ENCODE assay signal across 18 cellular contexts in genomic region chr6:134590449-134590848, GRCh38.
DNase-seq lines count a peak whose midpoint lies in the region; ATAC-seq and TF ChIP-seq lines count a peak whose summit lies in the region.
"Had no signal": no experiment of that assay in that cellular context is flagged by ENCODE, and none has a peak within 500 bp of the region (broad histone marks: within the 10 kb centered on the region; RNA-seq: fewer than 3 reads in every experiment).

No MANE protein-coding gene starts in this region.

- H3K36me3 Mint-ChIP-seq in MCF 10A (ENCODE audit: insufficient read depth, unreplicated experiment), result peaks cover 8% of the 10 kb centered on the region
- H3K36me3 Mint-ChIP-seq in natural killer cell, result no peaks in the 10 kb centered on the region
- no peaks in the 10 kb centered on the region for H3K36me3 Mint-ChIP-seq in activated CD4-positive, alpha-beta T cell treated with anti-CD3 and anti-CD28 coated beads, Interleukin-2, amount 10 ng/mL, durations not matched to agents 24 days and 14 days (ENCODE audit: low read depth)
- H3K36me3 Mint-ChIP-seq: activated naive CD4-positive, alpha-beta T cell treated with anti-CD3 and anti-CD28 coated beads, Interleukin-2, amount 10 ng/mL, durations not matched to agents 7 days and 5 days; naive B cell; T-cell had no signal

- no TSS peak for BruUV-seq in MCF 10A (replicated peaks; lab: Mats Ljungman, UMichigan)

- no peak for TF ChIP-seq POLR2A in breast epithelium (IDR thresholded peaks at IDR 0.05)

- no peak overlapping the region for H3K27ac ChIP-seq in breast epithelium
- H3K27ac ChIP-seq: 22Rv1, left lung had no signal

- H3K36me3 ChIP-seq in breast epithelium, result no peaks in the 10 kb centered on the region
- H3K36me3 ChIP-seq: left lung had no signal

- no peaks in the 10 kb centered on the region for H3K27me3 ChIP-seq in breast epithelium
- H3K27me3 ChIP-seq: left lung had no signal

- H3K27me3 Mint-ChIP-seq in MCF 10A (ENCODE audit: insufficient read depth, unreplicated experiment) (no peaks in the 10 kb centered on the region), natural killer cell (ENCODE audit: low read depth in 2 of 2) (peaks cover under 1 to 3% of the 10 kb centered on the region in 2 donors)
- H3K27me3 Mint-ChIP-seq in activated CD4-positive, alpha-beta T cell treated with anti-CD3 and anti-CD28 coated beads, Interleukin-2, amount 10 ng/mL, durations not matched to agents 24 days and 14 days, result no peaks in the 10 kb centered on the region
- H3K27me3 Mint-ChIP-seq: activated B cell treated with CpG ODN at 0.5 μM for 24 hours; activated naive CD4-positive, alpha-beta T cell treated with anti-CD3 and anti-CD28 coated beads, Interleukin-2, amount 10 ng/mL, durations not matched to agents 7 days and 5 days; naive B cell; T-cell had no signal

- H3K4me3 Mint-ChIP-seq in MCF 10A (ENCODE audit: unreplicated experiment) (peak overlapping the region; percentile 3), natural killer cell (no peak overlapping the region)
- H3K4me3 Mint-ChIP-seq in activated CD4-positive, alpha-beta T cell treated with anti-CD3 and anti-CD28 coated beads, Interleukin-2, amount 10 ng/mL, durations not matched to agents 24 days and 14 days, result no peak overlapping the region
- H3K4me3 Mint-ChIP-seq: activated B cell treated with CpG ODN at 0.5 μM for 24 hours; activated naive CD4-positive, alpha-beta T cell treated with anti-CD3 and anti-CD28 coated beads, Interleukin-2, amount 10 ng/mL, durations not matched to agents 7 days and 5 days; central memory CD8-positive, alpha-beta T cell; naive B cell; T-cell had no signal

- H3K4me1 ChIP-seq in breast epithelium, result no peaks in the 10 kb centered on the region
- H3K4me1 ChIP-seq: left lung had no signal

- peaks cover 37% of the 10 kb centered on the region for H3K4me1 Mint-ChIP-seq in MCF 10A (ENCODE audit: insufficient read depth, unreplicated experiment)
- no peaks in the 10 kb centered on the region for H3K4me1 Mint-ChIP-seq in natural killer cell
- no peaks in the 10 kb centered on the region for H3K4me1 Mint-ChIP-seq in activated CD4-positive, alpha-beta T cell treated with anti-CD3 and anti-CD28 coated beads, Interleukin-2, amount 10 ng/mL, durations not matched to agents 24 days and 14 days
- H3K4me1 Mint-ChIP-seq: activated B cell treated with CpG ODN at 0.5 μM for 24 hours, naive B cell had no signal

- intact Hi-C loops in MCF 10A (cut with micrococcal nuclease), result no loop called here
- intact Hi-C loops in breast epithelium (cut with DNase I; ENCODE audit: low total_unique reads), result loop anchor here (10.0 kb wide), 1 partner anchor 326 kb away; no protein-coding TSS in a partner anchor
- intact Hi-C loops in natural killer cell (cut with micrococcal nuclease), result no loop called here
- intact Hi-C loops in activated CD4-positive, alpha-beta T cell treated with anti-CD3 and anti-CD28 coated beads, Interleukin-2, amount 10 ng/mL, durations not matched to agents 24 days and 14 days (cut with micrococcal nuclease), result no loop called here

- ATAC-seq in SK-N-SH treated with all-trans-retinoic acid at 6 μM for 48 hours (peak; percentile 39; the same call in 2 of the 3 replicates), natural killer cell (no peak), GM19351 (IDR thresholded peaks at IDR 0.05; ENCODE audit: unreplicated experiment) (no peak)
- ATAC-seq: left lung, T-cell had no signal

- H3K27ac Mint-ChIP-seq in MCF 10A (ENCODE audit: low read depth, unreplicated experiment), result peak overlapping the region; percentile 95
- H3K27ac Mint-ChIP-seq in natural killer cell, result no peak overlapping the region
- no peak overlapping the region for H3K27ac Mint-ChIP-seq in activated CD4-positive, alpha-beta T cell treated with anti-CD3 and anti-CD28 coated beads, Interleukin-2, amount 10 ng/mL, durations not matched to agents 24 days and 14 days
- H3K27ac Mint-ChIP-seq: activated B cell treated with CpG ODN at 0.5 μM for 24 hours; activated naive CD4-positive, alpha-beta T cell treated with anti-CD3 and anti-CD28 coated beads, Interleukin-2, amount 10 ng/mL, durations not matched to agents 7 days and 5 days; T-cell had no signal

- DNase-seq in MCF 10A (ENCODE audit: unreplicated experiment) (peak; percentile 68), breast epithelium (ENCODE audit: low spot score in 2 of 2) (no peak), fibroblast of pulmonary artery (ENCODE audit: low read depth) (peak; percentile 18), natural killer cell (no peak), OCI-M1 (lab: John Stamatoyannopoulos, UW) (no peak)
- DNase-seq in activated CD4-positive, alpha-beta T cell treated with anti-CD3 and anti-CD28 coated beads, Interleukin-2, amount 10 ng/mL, durations not matched to agents 24 days and 14 days, result no peak
- DNase-seq: activated B cell treated with CpG ODN at 0.5 μM for 24 hours; activated CD8-positive, alpha-beta memory T cell treated with anti-CD3 and anti-CD28 coated beads, Interleukin-2, amount 50 U/mL, for 48 hours; activated naive CD4-positive, alpha-beta T cell treated with anti-CD3 and anti-CD28 coated beads, Interleukin-2, amount 10 ng/mL, durations not matched to agents 7 days and 5 days; left lung; naive B cell; NCI-H1105 treated with DMSO at 0.1 percent for 48 hours; NCI-H2227 treated with DMSO at 0.1 percent for 48 hours; T-cell had no signal

- POLR2A ChIA-PET in MCF 10A (lab: Yijun Ruan, JAX), result interaction anchor here (0.7 to 9.1 kb wide), 24 partner anchors 10 to 419 kb away, joined by 3 to 180 read pairs (median 7); no protein-coding TSS in a partner anchor

- H3K9me3 Mint-ChIP-seq in MCF 10A (ENCODE audit: unreplicated experiment) (peaks cover 8% of the 10 kb centered on the region), natural killer cell (no peaks in the 10 kb centered on the region)
- H3K9me3 Mint-ChIP-seq in activated CD4-positive, alpha-beta T cell treated with anti-CD3 and anti-CD28 coated beads, Interleukin-2, amount 10 ng/mL, durations not matched to agents 24 days and 14 days, result no peaks in the 10 kb centered on the region
- H3K9me3 Mint-ChIP-seq: activated naive CD4-positive, alpha-beta T cell treated with anti-CD3 and anti-CD28 coated beads, Interleukin-2, amount 10 ng/mL, durations not matched to agents 7 days and 5 days; central memory CD8-positive, alpha-beta T cell; T-cell had no signal

- CTCF ChIA-PET in MCF 10A (lab: Yijun Ruan, JAX), result interaction anchor here (0.7 to 2.7 kb wide), 10 partner anchors 10 to 417 kb away, joined by 3 to 11 read pairs (median 4); no protein-coding TSS in a partner anchor

- TF ChIP-seq CTCF in MCF 10A (IDR thresholded peaks at IDR 0.05; ENCODE audit: unreplicated experiment) (no peak), breast epithelium (IDR thresholded peaks at IDR 0.05) (no peak), fibroblast of pulmonary artery (IDR thresholded peaks at IDR 0.05; ENCODE audit: low read length, missing control alignments) (no peak), natural killer cell (IDR thresholded peaks at IDR 0.05) (no peak)

- no peaks in the 10 kb centered on the region for H3K9me3 ChIP-seq in breast epithelium
- H3K9me3 ChIP-seq: left lung had no signal

- H3K4me3 ChIP-seq in breast epithelium, result no peak overlapping the region
- H3K4me3 ChIP-seq in fibroblast of pulmonary artery (replicated peaks; ENCODE audit: low read depth, low read length), result no peak overlapping the region
- H3K4me3 ChIP-seq: left lung had no signal

TF ChIP-seq in SK-N-SH treated with all-trans-retinoic acid at 6 μM for 48 hours, 23 proteins besides CTCF, POLR2A, EP300 and RAD21:
- TF ChIP-seq GLIS3 (CRISPR knock-in tag; IDR thresholded peaks at IDR 0.05) (no peak), ZNF8 (CRISPR knock-in tag; IDR thresholded peaks at IDR 0.05) (no peak), POU6F1 (CRISPR knock-in tag; IDR thresholded peaks at IDR 0.05; ENCODE audit: borderline replicate concordance, low read depth) (no peak), ZFP3 (CRISPR knock-in tag; IDR thresholded peaks at IDR 0.05) (no peak), ZC3H10 (CRISPR knock-in tag; IDR thresholded peaks at IDR 0.05) (no peak), PPARA (CRISPR knock-in tag; IDR thresholded peaks at IDR 0.05; ENCODE audit: borderline replicate concordance) (no peak), SNAI2 (CRISPR knock-in tag; IDR thresholded peaks at IDR 0.05) (no peak), CSDC2 (CRISPR knock-in tag; IDR thresholded peaks at IDR 0.05) (no peak), ARNTL (CRISPR knock-in tag; IDR thresholded peaks at IDR 0.05; ENCODE audit: borderline replicate concordance, low read depth) (no peak), ZNF70 (CRISPR knock-in tag; IDR thresholded peaks at IDR 0.05) (no peak)
- TF ChIP-seq, protein P1, sequence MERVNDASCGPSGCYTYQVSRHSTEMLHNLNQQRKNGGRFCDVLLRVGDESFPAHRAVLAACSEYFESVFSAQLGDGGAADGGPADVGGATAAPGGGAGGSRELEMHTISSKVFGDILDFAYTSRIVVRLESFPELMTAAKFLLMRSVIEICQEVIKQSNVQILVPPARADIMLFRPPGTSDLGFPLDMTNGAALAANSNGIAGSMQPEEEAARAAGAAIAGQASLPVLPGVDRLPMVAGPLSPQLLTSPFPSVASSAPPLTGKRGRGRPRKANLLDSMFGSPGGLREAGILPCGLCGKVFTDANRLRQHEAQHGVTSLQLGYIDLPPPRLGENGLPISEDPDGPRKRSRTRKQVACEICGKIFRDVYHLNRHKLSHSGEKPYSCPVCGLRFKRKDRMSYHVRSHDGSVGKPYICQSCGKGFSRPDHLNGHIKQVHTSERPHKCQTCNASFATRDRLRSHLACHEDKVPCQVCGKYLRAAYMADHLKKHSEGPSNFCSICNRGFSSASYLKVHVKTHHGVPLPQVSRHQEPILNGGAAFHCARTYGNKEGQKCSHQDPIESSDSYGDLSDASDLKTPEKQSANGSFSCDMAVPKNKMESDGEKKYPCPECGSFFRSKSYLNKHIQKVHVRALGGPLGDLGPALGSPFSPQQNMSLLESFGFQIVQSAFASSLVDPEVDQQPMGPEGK (CRISPR knock-in tag; IDR thresholded peaks at IDR 0.05; ENCODE audit: borderline replicate concordance), result no peak

Comparison
In these comparisons a context has a peak if more than half of its experiments do, and no peak if none do; other contexts are left out.
1. DNase-seq: peak in MCF 10A (single experiment) and fibroblast of pulmonary artery (single experiment); none in breast epithelium (0 of 2), natural killer cell (single experiment), activated CD4-positive, alpha-beta T cell treated with anti-CD3 and anti-CD28 coated beads, Interleukin-2, amount 10 ng/mL, durations not matched to agents 24 days and 14 days (single experiment) and OCI-M1 (single experiment).